In genomic region chr2:18750662-18751554, GRCh38 we compare ENCODE assay signal across 11 cellular contexts.
DNase-seq lines count a peak whose midpoint lies in the region; ATAC-seq and TF ChIP-seq lines count a peak whose summit lies in the region.
"Had no signal": no experiment of that assay in that cellular context is flagged by ENCODE, and none has a peak within 500 bp of the region (broad histone marks: within the 10 kb centered on the region; RNA-seq: fewer than 3 reads in every experiment).

No MANE protein-coding gene starts in this region.

- ATAC-seq in HG02885 (IDR thresholded peaks at IDR 0.05; ENCODE audit: poor library complexity, unreplicated experiment), result no peak
- ATAC-seq: activated T-cell treated with anti-CD3 and anti-CD28 coated beads, Interleukin-2, amount 50 U/mL, for 72 hours had no signal

- DNase-seq in EH (ENCODE audit: low read depth) (peak; percentile 20), NCI-H460 (ENCODE audit: extremely low read depth, low read depth) (peak; percentile 60), fibroblast of mammary gland (ENCODE audit: low read depth) (peak; percentile 61), renal cortical epithelial cell (ENCODE audit: low read depth) (peak; percentile 55), OCI-M1 (lab: John Stamatoyannopoulos, UW) (no peak), cardiac septum (ENCODE audit: low spot score) (no peak), posterior cingulate gyrus (no peak)
- DNase-seq: activated naive CD8-positive, alpha-beta T cell treated with anti-CD3 and anti-CD28 coated beads, Interleukin-2, amount 10 ng/mL, durations not matched to agents 7 days and 5 days; left ventricle myocardium inferior had no signal

- intact Hi-C loops in cardiac septum (cut with DNase I) (loop anchor here (1.0 to 10.0 kb wide), 3 partner anchors 224 to 1112 kb away; no protein-coding TSS in a partner anchor), posterior cingulate gyrus (cut with DNase I) (loop anchor here (5.0 kb wide), 2 partner anchors 611 to 1111 kb away; no protein-coding TSS in a partner anchor)

- no peak for TF ChIP-seq CTCF in fibroblast of mammary gland (conservative IDR thresholded peaks at IDR 0.05; ENCODE audit: control insufficient read depth, insufficient read depth, low read depth, low read length)

- no peak overlapping the region for H3K4me3 ChIP-seq in fibroblast of mammary gland (ENCODE audit: control insufficient read depth, low read depth, low read length)
- H3K4me3 ChIP-seq: left ventricle myocardium inferior had no signal

Comparison
In these comparisons a context has a peak if more than half of its experiments do, and no peak if none do; other contexts are left out.
1. DNase-seq: peak in EH (single experiment), NCI-H460 (single experiment), fibroblast of mammary gland (single experiment) and renal cortical epithelial cell (single experiment); none in OCI-M1 (single experiment), cardiac septum (single experiment) and posterior cingulate gyrus (0 of 10).